ENCODE assay signal across 5 cellular contexts in the genomic region with DNA sequence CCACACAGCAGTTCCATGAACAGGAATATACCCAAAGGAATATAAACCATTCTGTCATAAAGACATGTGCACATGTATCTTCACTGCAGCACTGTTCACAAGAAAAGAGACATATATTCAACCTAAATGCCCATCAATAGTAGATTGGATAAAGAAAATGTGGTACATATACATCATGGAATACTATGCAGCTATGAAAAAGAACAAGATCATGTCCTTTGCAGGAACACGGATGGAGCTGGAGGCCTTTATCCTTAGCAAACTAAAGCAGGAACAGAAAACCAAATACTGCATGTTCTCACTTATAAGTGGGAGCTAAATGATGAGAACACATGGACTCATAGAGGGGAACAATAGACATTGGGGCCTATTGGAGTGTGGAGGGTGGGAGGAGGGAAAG.
DNase-seq lines count a peak whose midpoint lies in the region; ATAC-seq, FAIRE-seq and TF ChIP-seq lines count a peak whose summit lies in the region.
"Not testable (repeated sequence)": the region's sequence is repeated elsewhere in the genome, so short reads cannot be mapped to it uniquely, and the experiment has no call there.

No MANE protein-coding gene starts in this region.

- not testable (repeated sequence) for H3K4me3 Mint-ChIP-seq in WTC11

- ATAC-seq in SK-N-SH treated with all-trans-retinoic acid at 6 μM for 48 hours, WTC11, K562: not testable (repeated sequence)

- in situ Hi-C loops in K562 (cut with MboI): not testable (repeated sequence)

- CTCF ChIA-PET in HEK293 (lab: Yijun Ruan, JAX): interaction anchor here (0.6 kb wide), 1 partner anchor 135 kb away, joined by 3 read pairs; no protein-coding TSS in a partner anchor
- CTCF ChIA-PET in WTC11 (lab: Charles Lee); K562 (lab: Yijun Ruan, JAX; ENCODE audit: low intra/inter-chr PET ratio): not testable (repeated sequence)
- CTCF ChIA-PET in H1 (lab: Charles Lee; ENCODE audit: partially characterized antibody): interaction anchor here (1.2 to 2.2 kb wide), 2 partner anchors 10 to 118 kb away, joined by 4 to 10 read pairs; no protein-coding TSS in a partner anchor

- H3K79me1 ChIP-seq in H1 (ENCODE audit: low read depth, low read length): not testable (repeated sequence)

- not testable (repeated sequence) for H3K27me3 Mint-ChIP-seq in WTC11 (ENCODE audit: low read depth)

- TF ChIP-seq POLR2A in K562 (conservative IDR thresholded peaks at IDR 0.05); H1 (IDR thresholded peaks at IDR 0.05; ENCODE audit: control extremely low read depth in 1 of 2, low read depth in 2 of 2, low read length in 2 of 2): not testable (repeated sequence)

- not testable (repeated sequence) for H4K8ac ChIP-seq in H1 (ENCODE audit: extremely low read depth, insufficient read depth, low read length)

- H2BK20ac ChIP-seq in H1 (ENCODE audit: low read length): not testable (repeated sequence)

- H3K27ac ChIP-seq in HEK293 (ENCODE audit: extremely low read depth, low read depth, low read length); K562 (ENCODE audit: extremely low read depth, low read depth, low read length); H1 (ENCODE audit: low read depth, low read length): not testable (repeated sequence)

- not testable (repeated sequence) for H3K23ac ChIP-seq in H1 (ENCODE audit: insufficient read length)

- H3K79me2 ChIP-seq in K562 (ENCODE audit: control insufficient read depth, insufficient read depth, low read length); H1 (ENCODE audit: control insufficient read depth in 1 of 2, insufficient read depth in 2 of 2, low read length in 2 of 2): not testable (repeated sequence)

- 0% methylated on average over 1 of the region's 1 CpG for WGBS in K562 (ENCODE audit: insufficient coverage, low coverage, missing lambda C conversion rate)
- 83% methylated on average over 1 of the region's 1 CpG; no CpG with 5 or more reads in 1 of the 2 experiments for WGBS in H1 (ENCODE audit: extremely low coverage in 1 of 2, insufficient coverage in 1 of 2, insufficient read length in 1 of 2, insufficient replicate concordance in 2 of 2, low coverage in 1 of 2, low lambda C conversion rate in 2 of 2, missing lambda C conversion rate in 1 of 2), 2 experiments

- not testable (repeated sequence) for H3K27me3 ChIP-seq in K562 (ENCODE audit: control insufficient read depth in 2 of 2, insufficient read depth in 2 of 2, low read length in 2 of 2); H1 (replicated peaks in 1 of 4; ENCODE audit: control insufficient read depth in 3 of 4, extremely low read depth in 1 of 4, insufficient read depth in 3 of 4, low read length in 3 of 4)

- not testable (repeated sequence) for FAIRE-seq in K562 (lab: Jason Lieb, UNC); H1 (lab: Jason Lieb, UNC)

- TF ChIP-seq CTCF in HEK293 (tag by site-specific recombination; IDR thresholded peaks at IDR 0.05); WTC11 (IDR thresholded peaks at IDR 0.05); K562 (IDR thresholded peaks at IDR 0.05 in 2 of 3, conservative IDR thresholded peaks at IDR 0.05 in 1 of 3; ENCODE audit: insufficient read depth in 2 of 3, low read depth in 1 of 3, low read length in 3 of 3); H1 (IDR thresholded peaks at IDR 0.05; ENCODE audit: control extremely low read depth in 1 of 3, insufficient read depth in 1 of 3, low read depth in 1 of 3, low read length in 3 of 3): not testable (repeated sequence)

- not testable (repeated sequence) for H2AFZ ChIP-seq in K562 (ENCODE audit: low read depth, low read length); H1 (ENCODE audit: low read length)

- POLR2A ChIA-PET in HEK293 (lab: Yijun Ruan, JAX); WTC11 (lab: Charles Lee); K562 (lab: Yijun Ruan, JAX); H1 (lab: Charles Lee; ENCODE audit: partially characterized antibody): not testable (repeated sequence)

- H3K23me2 ChIP-seq in H1 (ENCODE audit: low read depth, low read length): not testable (repeated sequence)

- not testable (repeated sequence) for H3K9me1 ChIP-seq in K562 (ENCODE audit: control insufficient read depth, insufficient read depth, low read length)

- not testable (repeated sequence) for H2BK5ac ChIP-seq in H1 (ENCODE audit: low read depth, low read length)

- H3K18ac ChIP-seq in H1 (ENCODE audit: extremely low read depth, low read length): not testable (repeated sequence)

- not testable (repeated sequence) for DNase-seq in WTC11 (ENCODE audit: low spot score); K562 (ENCODE audit: extremely low read depth in 1 of 4, low spot score in 3 of 4); H1 (ENCODE audit: low read depth in 1 of 2, low spot score in 2 of 2)

- H4K91ac ChIP-seq in H1 (replicated peaks; ENCODE audit: insufficient read length, low read length): not testable (repeated sequence)

- not testable (repeated sequence) for H2BK12ac ChIP-seq in H1 (ENCODE audit: low read depth, low read length)

- intact Hi-C loops in K562 (cut with micrococcal nuclease): not testable (repeated sequence)

- not testable (repeated sequence) for H3K14ac ChIP-seq in H1 (ENCODE audit: insufficient read length)

- H2BK15ac ChIP-seq in H1 (ENCODE audit: low read length): not testable (repeated sequence)

- not testable (repeated sequence) for H3K9ac ChIP-seq in K562 (ENCODE audit: insufficient read depth in 1 of 2, low read depth in 2 of 2, low read length in 2 of 2); H1 (replicated peaks in 1 of 4; ENCODE audit: extremely low read depth in 1 of 4, low read depth in 3 of 4, low read length in 3 of 4)

- not testable (repeated sequence) for BruUV-seq in K562 (replicated peaks; lab: Mats Ljungman, UMichigan)

- H3K56ac ChIP-seq in H1 (replicated peaks; ENCODE audit: insufficient read length, low read depth, low read length): not testable (repeated sequence)

- not testable (repeated sequence) for H3K4ac ChIP-seq in H1 (replicated peaks; ENCODE audit: insufficient read length, low read depth, low read length)

- H3K4me1 Mint-ChIP-seq in WTC11: peaks cover 46% of the 10 kb centered on the region

- not testable (repeated sequence) for H2AK5ac ChIP-seq in H1 (ENCODE audit: low read depth, low read length)

- not testable (repeated sequence) for H3K4me2 ChIP-seq in K562 (ENCODE audit: insufficient read depth, low read length); H1 (ENCODE audit: insufficient read depth in 1 of 2, low read depth in 2 of 2, low read length in 2 of 2)

- H3K4me1 ChIP-seq in HEK293 (ENCODE audit: control insufficient read depth, insufficient read depth, low read length); K562 (replicated peaks in 1 of 2; ENCODE audit: control insufficient read depth in 2 of 2, insufficient read depth in 2 of 2, low read length in 2 of 2); H1 (replicated peaks in 1 of 4; ENCODE audit: control insufficient read depth in 3 of 4, insufficient read depth in 4 of 4, low read length in 3 of 4): not testable (repeated sequence)

- H3K36me3 ChIP-seq in HEK293 (ENCODE audit: control insufficient read depth in 2 of 2, insufficient read depth in 1 of 2, low read length in 2 of 2); K562 (ENCODE audit: control insufficient read depth, insufficient read depth, low read length); H1 (ENCODE audit: control insufficient read depth in 2 of 4, insufficient read depth in 4 of 4, low read length in 3 of 4): not testable (repeated sequence)

- TF ChIP-seq RAD21 in K562 (CRISPR knock-in tag; conservative IDR thresholded peaks at IDR 0.05 in 1 of 2, IDR thresholded peaks at IDR 0.05 in 1 of 2); H1 (IDR thresholded peaks at IDR 0.05 in 1 of 2, conservative IDR thresholded peaks at IDR 0.05 in 1 of 2; ENCODE audit: low read depth in 2 of 2, low read length in 2 of 2): not testable (repeated sequence)

- not testable (repeated sequence) for H3K9me3 Mint-ChIP-seq in WTC11

- H4K5ac ChIP-seq in H1 (ENCODE audit: insufficient read length, low read depth, low read length): not testable (repeated sequence)

- H4K20me1 ChIP-seq in K562 (replicated peaks; ENCODE audit: control insufficient read depth, insufficient read depth, low read length); H1 (replicated peaks in 1 of 2; ENCODE audit: control insufficient read depth in 1 of 2, insufficient read depth in 2 of 2, low read length in 2 of 2): not testable (repeated sequence)

- not testable (repeated sequence) for H3K36me3 Mint-ChIP-seq in WTC11

- H2BK120ac ChIP-seq in H1 (replicated peaks; ENCODE audit: low read depth, low read length): not testable (repeated sequence)

- not testable (repeated sequence) for TF ChIP-seq EP300 in K562 (IDR thresholded peaks at IDR 0.05; ENCODE audit: low read length); H1 (IDR thresholded peaks at IDR 0.05; ENCODE audit: borderline replicate concordance in 1 of 2, low read depth in 2 of 2, low read length in 2 of 2)

- not testable (repeated sequence) for H3K4me3 ChIP-seq in HEK293 (ENCODE audit: low read depth, low read length); K562; H1 (ENCODE audit: extremely low read depth in 1 of 4, insufficient read depth in 2 of 4, low read depth in 3 of 4, low read length in 4 of 4)

- not testable (repeated sequence) for H3K27ac Mint-ChIP-seq in WTC11

- not testable (repeated sequence) for H3K9me3 ChIP-seq in HEK293 (ENCODE audit: control insufficient read depth, insufficient read depth, low read depth, low read length); K562 (replicated peaks; ENCODE audit: control insufficient read depth, insufficient read depth, low read depth, low read length); H1 (ENCODE audit: insufficient read depth in 2 of 2, low read depth in 1 of 2, low read length in 1 of 2)

TF ChIP-seq in SK-N-SH treated with all-trans-retinoic acid at 6 μM for 48 hours, 23 proteins besides CTCF, POLR2A, EP300 and RAD21:
- peak; percentile 86 for TF ChIP-seq ZNF8 (CRISPR knock-in tag; IDR thresholded peaks at IDR 0.05)

TF ChIP-seq in WTC11, 78 proteins besides CTCF, POLR2A, EP300 and RAD21:
- TF ChIP-seq GTF2I (CRISPR knock-in tag; conservative IDR thresholded peaks at IDR 0.05): peak; percentile 50; the same call in 1 of the 2 replicates

TF ChIP-seq in K562, 482 proteins besides CTCF, POLR2A, EP300 and RAD21:
- peak; percentile 76 for TF ChIP-seq ZNF146 (CRISPR knock-in tag; IDR thresholded peaks at IDR 0.05; ENCODE audit: unreplicated experiment)
TF ChIP-seq in K562: peak in this region for 1; not testable (repeated sequence) for 481.
